In the genomic region with DNA sequence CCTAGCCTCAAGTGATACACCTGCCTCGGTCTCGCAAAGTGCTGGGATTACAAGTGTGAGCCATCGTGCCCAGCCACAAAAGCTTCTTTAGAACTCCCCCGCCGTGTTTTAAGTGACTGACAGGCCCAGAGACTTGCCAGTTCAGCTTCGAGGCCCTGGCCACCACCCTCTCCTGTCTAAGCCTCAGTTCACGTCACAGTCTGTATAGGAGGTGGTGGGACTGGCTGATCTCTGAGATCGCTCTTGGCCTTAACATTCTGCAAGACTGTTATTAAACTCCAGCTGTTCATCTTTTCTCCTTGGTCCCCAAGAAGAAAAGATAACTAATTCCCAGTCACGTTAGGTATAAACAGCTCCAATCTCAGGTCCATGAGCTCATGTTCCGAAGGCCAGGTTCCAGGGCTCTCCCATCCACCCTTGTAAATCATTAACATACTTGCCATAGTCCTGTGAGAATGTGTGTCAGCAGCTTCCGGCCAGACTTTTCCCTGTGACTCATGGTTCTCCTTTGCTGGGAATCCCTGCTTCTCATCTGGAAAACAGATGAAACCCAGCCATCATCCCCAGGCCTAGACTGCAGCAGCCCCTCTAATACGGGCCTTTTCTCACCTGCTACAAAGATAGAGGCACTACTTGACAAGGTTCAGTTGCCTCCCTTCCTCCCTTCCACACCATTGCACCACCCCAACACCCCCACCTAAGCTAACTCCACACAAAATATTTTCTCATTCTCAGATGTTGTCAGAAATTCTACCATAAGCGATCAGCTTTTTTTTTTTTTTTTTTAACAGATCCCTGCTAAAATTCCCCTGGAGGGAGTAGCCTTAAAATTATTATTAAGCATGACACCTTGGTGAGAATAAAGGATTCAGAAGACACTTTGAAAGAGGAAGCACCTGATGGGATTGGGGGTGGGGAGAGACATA, we compare ENCODE assay signal across 1 cellular context.
TF ChIP-seq lines count a peak whose summit lies in the region.

No MANE protein-coding gene starts in this region.

TF ChIP-seq in HCT116, 20 proteins besides CTCF, POLR2A, EP300 and RAD21 (continued from another document):
- TF ChIP-seq, protein P1, sequence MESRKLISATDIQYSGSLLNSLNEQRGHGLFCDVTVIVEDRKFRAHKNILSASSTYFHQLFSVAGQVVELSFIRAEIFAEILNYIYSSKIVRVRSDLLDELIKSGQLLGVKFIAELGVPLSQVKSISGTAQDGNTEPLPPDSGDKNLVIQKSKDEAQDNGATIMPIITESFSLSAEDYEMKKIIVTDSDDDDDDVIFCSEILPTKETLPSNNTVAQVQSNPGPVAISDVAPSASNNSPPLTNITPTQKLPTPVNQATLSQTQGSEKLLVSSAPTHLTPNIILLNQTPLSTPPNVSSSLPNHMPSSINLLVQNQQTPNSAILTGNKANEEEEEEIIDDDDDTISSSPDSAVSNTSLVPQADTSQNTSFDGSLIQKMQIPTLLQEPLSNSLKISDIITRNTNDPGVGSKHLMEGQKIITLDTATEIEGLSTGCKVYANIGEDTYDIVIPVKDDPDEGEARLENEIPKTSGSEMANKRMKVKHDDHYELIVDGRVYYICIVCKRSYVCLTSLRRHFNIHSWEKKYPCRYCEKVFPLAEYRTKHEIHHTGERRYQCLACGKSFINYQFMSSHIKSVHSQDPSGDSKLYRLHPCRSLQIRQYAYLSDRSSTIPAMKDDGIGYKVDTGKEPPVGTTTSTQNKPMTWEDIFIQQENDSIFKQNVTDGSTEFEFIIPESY (IDR thresholded peaks at IDR 0.05; ENCODE audit: extremely low read depth, insufficient replicate concordance, low read length): no peak
- TF ChIP-seq ATF3 (IDR thresholded peaks at IDR 0.05): no peak
- TF ChIP-seq SIN3A (IDR thresholded peaks at IDR 0.05; ENCODE audit: low read depth): peak; percentile 66; the same call in 1 of the 2 replicates
- TF ChIP-seq EGR1 (IDR thresholded peaks at IDR 0.05; ENCODE audit: low read depth): no peak
- TF ChIP-seq, protein P2, sequence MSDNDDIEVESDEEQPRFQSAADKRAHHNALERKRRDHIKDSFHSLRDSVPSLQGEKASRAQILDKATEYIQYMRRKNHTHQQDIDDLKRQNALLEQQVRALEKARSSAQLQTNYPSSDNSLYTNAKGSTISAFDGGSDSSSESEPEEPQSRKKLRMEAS (IDR thresholded peaks at IDR 0.05): peak; percentile 60; the same call in 1 of the 2 replicates
- no peak for TF ChIP-seq TCF7L2 (IDR thresholded peaks at IDR 0.05; ENCODE audit: borderline replicate concordance, extremely low read depth, insufficient read depth, insufficient read length)
- no peak for TF ChIP-seq EZH2phosphoT487 (IDR thresholded peaks at IDR 0.05; ENCODE audit: borderline replicate concordance)
- no peak for TF ChIP-seq YY1 (IDR thresholded peaks at IDR 0.05; ENCODE audit: extremely low read depth, insufficient replicate concordance, low read depth, low read length)
- peak; percentile 75 for TF ChIP-seq FOSL1 (IDR thresholded peaks at IDR 0.05; ENCODE audit: low read depth)
- no peak for TF ChIP-seq POLR2AphosphoS5 (IDR thresholded peaks at IDR 0.05; ENCODE audit: low read depth, low read length)
- TF ChIP-seq EZH2 (IDR thresholded peaks at IDR 0.05): no peak
- TF ChIP-seq JUND (IDR thresholded peaks at IDR 0.05): peak; percentile 78
- TF ChIP-seq SP1 (IDR thresholded peaks at IDR 0.05; ENCODE audit: low read depth): peak; percentile 84
TF ChIP-seq in HCT116: peak in this region for 5.
